In genomic region chr9:5870691-5871090, GRCh38 we compare ENCODE assay signal across 21 cellular contexts. TPM values are rescaled to one million over a fixed set of nuclear protein-coding genes. Genes with fewer than 3 reads are reported as not detected.
DNase-seq lines count a peak whose midpoint lies in the region; ATAC-seq and TF ChIP-seq lines count a peak whose summit lies in the region.
"Had no signal": no experiment of that assay in that cellular context is flagged by ENCODE, and none has a peak within 500 bp of the region (broad histone marks: within the 10 kb centered on the region; RNA-seq: fewer than 3 reads in every experiment).

No MANE protein-coding gene starts in this region.

- POLR2A ChIA-PET in SK-N-SH (lab: Yijun Ruan, JAX) = no interaction called here

- no peaks in the 10 kb centered on the region for H3K27me3 ChIP-seq in parathyroid adenoma (ENCODE audit: control insufficient read depth, insufficient read depth, low read length)
- H3K27me3 ChIP-seq in SK-N-SH (ENCODE audit: insufficient read depth) = no peaks in the 10 kb centered on the region

- no peaks in the 10 kb centered on the region for H3K79me2 ChIP-seq in parathyroid adenoma
- no peaks in the 10 kb centered on the region for H3K79me2 ChIP-seq in SK-N-SH (ENCODE audit: insufficient read depth)

- ATAC-seq in HG02798 (IDR thresholded peaks at IDR 0.05; ENCODE audit: poor library complexity, unreplicated experiment) = no peak
- ATAC-seq: CD8-positive, alpha-beta T cell; right cardiac atrium had no signal

- H3K4me2 ChIP-seq in parathyroid adenoma (ENCODE audit: low read length) (peak overlapping the region; percentile 36), SK-N-SH (no peak overlapping the region)
- H3K4me2 ChIP-seq: KMS-11 had no signal

- H3K27ac ChIP-seq in parathyroid adenoma = no peak overlapping the region
- H3K27ac ChIP-seq in SK-N-SH (ENCODE audit: low read depth in 2 of 2, low read length in 1 of 2) = no peak overlapping the region
- H3K27ac ChIP-seq: HL-60, KMS-11, WERI-Rb-1 had no signal

- no peaks in the 10 kb centered on the region for H3F3A ChIP-seq in SK-N-SH (replicated peaks; ENCODE audit: insufficient read depth)

- H3K4me1 ChIP-seq in parathyroid adenoma = peaks cover 3% of the 10 kb centered on the region
- no peaks in the 10 kb centered on the region for H3K4me1 ChIP-seq in SK-N-SH (ENCODE audit: control insufficient read depth in 1 of 2, insufficient read depth in 2 of 2, low read depth in 1 of 2, low read length in 1 of 2)

- H3K36me3 ChIP-seq in parathyroid adenoma (ENCODE audit: control insufficient read depth, insufficient read depth, low read length) (no peaks in the 10 kb centered on the region), SK-N-SH (replicated peaks in 1 of 2; ENCODE audit: control insufficient read depth in 1 of 2, insufficient read depth in 2 of 2, low read length in 1 of 2) (no peaks in the 10 kb centered on the region)
- H3K36me3 ChIP-seq: WERI-Rb-1 had no signal

- H4K20me1 ChIP-seq in SK-N-SH (ENCODE audit: insufficient read depth) = no peaks in the 10 kb centered on the region

- H2AFZ ChIP-seq in parathyroid adenoma (peak overlapping the region; percentile 35), SK-N-SH (ENCODE audit: low read depth) (no peak overlapping the region)

- no peaks in the 10 kb centered on the region for H3K9me2 ChIP-seq in SK-N-SH

- no peak for TF ChIP-seq CTCF in epithelial cell of proximal tubule (conservative IDR thresholded peaks at IDR 0.05; ENCODE audit: low read depth, low read length)
- TF ChIP-seq CTCF in parathyroid adenoma (IDR thresholded peaks at IDR 0.05) = no peak
- no peak for TF ChIP-seq CTCF in SK-N-SH (IDR thresholded peaks at IDR 0.05)

- TF ChIP-seq EP300 in SK-N-SH (IDR thresholded peaks at IDR 0.05; ENCODE audit: borderline replicate concordance in 1 of 2, low read depth in 1 of 2, low read length in 1 of 2) = no peak

- no peaks in the 10 kb centered on the region for H3K9me3 ChIP-seq in parathyroid adenoma (ENCODE audit: control insufficient read depth, low read length)
- no peaks in the 10 kb centered on the region for H3K9me3 ChIP-seq in SK-N-SH

- H3K4me3 ChIP-seq in epithelial cell of proximal tubule (ENCODE audit: low read depth, low read length) = no peak overlapping the region
- H3K4me3 ChIP-seq in parathyroid adenoma (ENCODE audit: low read depth, low read length) = no peak overlapping the region
- H3K4me3 ChIP-seq in SK-N-SH (ENCODE audit: low read depth in 2 of 2, low read length in 1 of 2) = no peak overlapping the region

- WGBS in SK-N-SH (ENCODE audit: low lambda C conversion rate) = 78% methylated on average over 2 of the region's 3 CpGs

- no peak overlapping the region for H3K9ac ChIP-seq in parathyroid adenoma
- H3K9ac ChIP-seq in SK-N-SH = no peak overlapping the region
- H3K9ac ChIP-seq: KMS-11 had no signal

- CTCF ChIA-PET in SK-N-SH (lab: Yijun Ruan, JAX) = interaction anchor here (0.5 to 2.9 kb wide), 3 partner anchors 15 to 218 kb away, joined by 3 to 20 read pairs (median 3); no protein-coding TSS in a partner anchor

- DNase-seq in NCI-H345 (lab: John Stamatoyannopoulos, UW) = peak; percentile 8
- no peak for DNase-seq in NCI-H345 treated with DMSO at 0.1 percent for 48 hours (lab: John Stamatoyannopoulos, UW; ENCODE audit: unreplicated experiment)
- DNase-seq in NCI-H2196 treated with DMSO at 0.1 percent for 48 hours (lab: John Stamatoyannopoulos, UW; ENCODE audit: unreplicated experiment) = peak; percentile 36
- peak; percentile 57 for DNase-seq in epithelial cell of proximal tubule (ENCODE audit: low read depth)
- DNase-seq in DMS153 treated with DMSO at 0.1 percent for 48 hours (lab: John Stamatoyannopoulos, UW; ENCODE audit: unreplicated experiment) = no peak
- no peak for DNase-seq in SK-N-SH
- DNase-seq: activated CD8-positive, alpha-beta memory T cell treated with anti-CD3 and anti-CD28 coated beads for 24 hours; CD8-positive, alpha-beta T cell; GDM1; GOT3; NCI-H1105 treated with DMSO at 0.1 percent for 48 hours; NCI-H774; right cardiac atrium; SW 1271; WERI-Rb-1 had no signal

- TF ChIP-seq RAD21 in SK-N-SH (IDR thresholded peaks at IDR 0.05; ENCODE audit: low read length) = no peak

TF ChIP-seq in SK-N-SH, 30 proteins besides CTCF, POLR2A, EP300 and RAD21:
- TF ChIP-seq SIN3A (IDR thresholded peaks at IDR 0.05; ENCODE audit: borderline replicate concordance, low read depth, low read length) (no peak), FOXM1 (IDR thresholded peaks at IDR 0.05; ENCODE audit: low read depth) (no peak), JUND (IDR thresholded peaks at IDR 0.05) (no peak), USF1 (IDR thresholded peaks at IDR 0.05; ENCODE audit: borderline replicate concordance, low read depth) (no peak), GABPA (IDR thresholded peaks at IDR 0.05; ENCODE audit: low read depth) (no peak)
TF ChIP-seq in SK-N-SH: peak in this region for 0.

RNA-seq across cellular contexts. Expression of gene MLANA, which starts 20.0 kb away (rescaled TPM):
- total RNA-seq in epithelial cell of proximal tubule = not detected in 2 replicates
- not detected in 2 replicates for polyA plus RNA-seq in SK-N-SH (2012; rRNA removed)
- not detected in 2 replicates for polyA plus RNA-seq in SK-N-SH (2012; cell fraction: cytosol; rRNA removed)
- not detected in 2 replicates for polyA plus RNA-seq in SK-N-SH (2012; cell fraction: nucleus; rRNA removed)
- total RNA-seq: activated T-helper 17 cell treated with anti-CD3 and anti-CD28 coated beads, Interleukin-2, amount 50 U/mL, for 72 hours; CD8-positive, alpha-beta T cell; neural crest cell; right cardiac atrium had no signal
- polyA plus RNA-seq: right cardiac atrium had no signal

RNA-seq across cellular contexts. Expression of gene ERMP1, which starts 37.8 kb away (rescaled TPM):
- total RNA-seq in epithelial cell of proximal tubule = 13.2 and 21.3 TPM in 2 replicates
- polyA plus RNA-seq in SK-N-SH (2012; rRNA removed) = 5.9 and 6.4 TPM in 2 replicates
- polyA plus RNA-seq in SK-N-SH (2012; cell fraction: cytosol; rRNA removed) = 7.3 and 7.9 TPM in 2 replicates
- polyA plus RNA-seq in SK-N-SH (2012; cell fraction: nucleus; rRNA removed) = 5.6 and 6.4 TPM in 2 replicates

Comparison
In these comparisons a context has a peak if more than half of its experiments do, and no peak if none do; other contexts are left out.
1. DNase-seq: peak in NCI-H345 (single experiment), NCI-H2196 treated with DMSO at 0.1 percent for 48 hours (single experiment) and epithelial cell of proximal tubule (single experiment); none in NCI-H345 treated with DMSO at 0.1 percent for 48 hours (single experiment), DMS153 treated with DMSO at 0.1 percent for 48 hours (single experiment) and SK-N-SH (single experiment).